Comparison of ENCODE assay signal across 1 cellular context in genomic region chr9:97470076-97470475, GRCh38.
TF ChIP-seq lines count a peak whose summit lies in the region.

No MANE protein-coding gene starts in this region.

TF ChIP-seq in WTC11, 78 proteins besides CTCF, POLR2A, EP300 and RAD21 (continued from another document):
- TF ChIP-seq ATF2 (CRISPR knock-in tag; IDR thresholded peaks at IDR 0.05; ENCODE audit: borderline replicate concordance, low read depth), result no peak
